ENCODE assay signal across 8 cellular contexts in genomic region chr17:59330314-59330942, GRCh38. TPM values are rescaled to one million over a fixed set of nuclear protein-coding genes. Genes with fewer than 3 reads are reported as not detected.
DNase-seq lines count a peak whose midpoint lies in the region; ATAC-seq, FAIRE-seq and TF ChIP-seq lines count a peak whose summit lies in the region.

No MANE protein-coding gene starts in this region.

- peaks cover 0 to 2% of the 10 kb centered on the region in 2 donors for H3K36me3 Mint-ChIP-seq in activated T-cell treated with anti-CD3 and anti-CD28 coated beads, Interleukin-2, amount 50 U/mL, for 72 hours (ENCODE audit: insufficient read depth in 2 of 2)
- H3K36me3 Mint-ChIP-seq in activated T-cell treated with anti-CD3 and anti-CD28 coated beads, Interleukin-2, amount 50 U/mL, for 24 hours (ENCODE audit: low read depth), result peaks cover 3% of the 10 kb centered on the region
- H3K36me3 Mint-ChIP-seq in astrocyte (ENCODE audit: low read depth, unreplicated experiment), result no peaks in the 10 kb centered on the region
- no peaks in the 10 kb centered on the region for H3K36me3 Mint-ChIP-seq in stimulated activated naive B cell treated with anti-CD40 and anti-IgM and Interleukin-4, amounts not matched to agents 10 μg/mL and 1 μg/mL and 100 μg/mL, for 72 hours

- peaks cover 3% of the 10 kb centered on the region for H3K79me2 ChIP-seq in astrocyte (ENCODE audit: insufficient read depth, low read length)

- H3K4me1 Mint-ChIP-seq in activated T-cell treated with anti-CD3 and anti-CD28 coated beads, Interleukin-2, amount 50 U/mL, for 72 hours (ENCODE audit: low read depth), result peaks cover 53% of the 10 kb centered on the region
- H3K4me1 Mint-ChIP-seq in activated T-cell treated with anti-CD3 and anti-CD28 coated beads, Interleukin-2, amount 50 U/mL, for 24 hours (ENCODE audit: low read depth), result peaks cover 72% of the 10 kb centered on the region
- H3K4me1 Mint-ChIP-seq in astrocyte (ENCODE audit: low read depth, unreplicated experiment), result peaks cover 51% of the 10 kb centered on the region
- H3K4me1 Mint-ChIP-seq in stimulated activated naive B cell treated with anti-CD40 and anti-IgM and Interleukin-4, amounts not matched to agents 10 μg/mL and 1 μg/mL and 100 μg/mL, for 72 hours, result peaks cover 29 to 59% of the 10 kb centered on the region in 2 donors

- no peak overlapping the region for H3K27ac ChIP-seq in astrocyte (ENCODE audit: low read depth, low read length)

- no peak overlapping the region for H3K27ac Mint-ChIP-seq in activated T-cell treated with anti-CD3 and anti-CD28 coated beads, Interleukin-2, amount 50 U/mL, for 72 hours
- no peak overlapping the region for H3K27ac Mint-ChIP-seq in activated T-cell treated with anti-CD3 and anti-CD28 coated beads, Interleukin-2, amount 50 U/mL, for 24 hours
- peak overlapping the region; percentile 20 for H3K27ac Mint-ChIP-seq in astrocyte (ENCODE audit: unreplicated experiment)
- peak overlapping the region; percentile 1 for H3K27ac Mint-ChIP-seq in stimulated activated naive B cell treated with anti-CD40 and anti-IgM and Interleukin-4, amounts not matched to agents 10 μg/mL and 1 μg/mL and 100 μg/mL, for 72 hours

- no peak for TF ChIP-seq CTCF in astrocyte (IDR thresholded peaks at IDR 0.05; ENCODE audit: insufficient read depth, low read depth, low read length)

- no peak overlapping the region for H3K4me3 ChIP-seq in astrocyte (ENCODE audit: insufficient read depth, low read depth, low read length)

- H2AFZ ChIP-seq in astrocyte (ENCODE audit: low read depth, low read length), result no peak overlapping the region

- H3K9me3 Mint-ChIP-seq in activated T-cell treated with anti-CD3 and anti-CD28 coated beads, Interleukin-2, amount 50 U/mL, for 72 hours, result no peaks in the 10 kb centered on the region
- no peaks in the 10 kb centered on the region for H3K9me3 Mint-ChIP-seq in activated T-cell treated with anti-CD3 and anti-CD28 coated beads, Interleukin-2, amount 50 U/mL, for 24 hours
- no peaks in the 10 kb centered on the region for H3K9me3 Mint-ChIP-seq in astrocyte (ENCODE audit: unreplicated experiment)
- no peaks in the 10 kb centered on the region for H3K9me3 Mint-ChIP-seq in stimulated activated naive B cell treated with anti-CD40 and anti-IgM and Interleukin-4, amounts not matched to agents 10 μg/mL and 1 μg/mL and 100 μg/mL, for 72 hours

- no peak for DNase-seq in activated T-cell treated with anti-CD3 and anti-CD28 coated beads, Interleukin-2, amount 50 U/mL, for 72 hours
- no peak for DNase-seq in activated T-cell treated with anti-CD3 and anti-CD28 coated beads, Interleukin-2, amount 50 U/mL, for 24 hours
- DNase-seq in astrocyte (ENCODE audit: low read depth), result no peak
- DNase-seq in kidney tubule cell (ENCODE audit: low spot score), result peak; percentile 92
- no peak for DNase-seq in stimulated activated naive B cell treated with anti-CD40 and anti-IgM and Interleukin-4, amounts not matched to agents 10 μg/mL and 1 μg/mL and 100 μg/mL, for 72 hours
- no peak for DNase-seq in NOMO-1 treated with DMSO at 0.1 percent for 48 hours (lab: John Stamatoyannopoulos, UW; ENCODE audit: unreplicated experiment)
- no peak for DNase-seq in middle frontal gyrus (ENCODE audit: extremely low spot score, low spot score)

- no peaks in the 10 kb centered on the region for H3K36me3 ChIP-seq in astrocyte (ENCODE audit: insufficient read depth, low read length)

- H3K9ac ChIP-seq in astrocyte (ENCODE audit: low read length), result peak overlapping the region; percentile 14

- peak overlapping the region; percentile 5 for H3K4me2 ChIP-seq in astrocyte (ENCODE audit: low read length)

- no peaks in the 10 kb centered on the region for H3K9me3 ChIP-seq in astrocyte (ENCODE audit: insufficient read depth, low read depth, low read length)

- ATAC-seq in activated T-cell treated with anti-CD3 and anti-CD28 coated beads, Interleukin-2, amount 50 U/mL, for 72 hours (replicated peaks in 1 of 2), result no peak
- ATAC-seq in stimulated activated naive B cell treated with anti-CD40 and anti-IgM and Interleukin-4, amounts not matched to agents 10 μg/mL and 1 μg/mL and 100 μg/mL, for 72 hours (replicated peaks), result no peak
- ATAC-seq in GM19463 (IDR thresholded peaks at IDR 0.05; ENCODE audit: unreplicated experiment), result no peak

- H4K20me1 ChIP-seq in astrocyte (ENCODE audit: insufficient read depth, low read length), result peaks cover 30% of the 10 kb centered on the region

- FAIRE-seq in astrocyte (lab: Jason Lieb, UNC), result no peak

- H3K4me3 Mint-ChIP-seq in activated T-cell treated with anti-CD3 and anti-CD28 coated beads, Interleukin-2, amount 50 U/mL, for 72 hours, result peak overlapping the region; percentile 52 to 62
- H3K4me3 Mint-ChIP-seq in activated T-cell treated with anti-CD3 and anti-CD28 coated beads, Interleukin-2, amount 50 U/mL, for 24 hours, result no peak overlapping the region
- H3K4me3 Mint-ChIP-seq in astrocyte (ENCODE audit: unreplicated experiment), result peak overlapping the region; percentile 69
- peak overlapping the region; percentile 2 to 37 for H3K4me3 Mint-ChIP-seq in stimulated activated naive B cell treated with anti-CD40 and anti-IgM and Interleukin-4, amounts not matched to agents 10 μg/mL and 1 μg/mL and 100 μg/mL, for 72 hours

- H3K27me3 ChIP-seq in astrocyte (ENCODE audit: insufficient read depth, low read length), result peaks cover 23% of the 10 kb centered on the region

- no peaks in the 10 kb centered on the region for H3K27me3 Mint-ChIP-seq in activated T-cell treated with anti-CD3 and anti-CD28 coated beads, Interleukin-2, amount 50 U/mL, for 72 hours (ENCODE audit: low read depth)
- H3K27me3 Mint-ChIP-seq in activated T-cell treated with anti-CD3 and anti-CD28 coated beads, Interleukin-2, amount 50 U/mL, for 24 hours, result no peaks in the 10 kb centered on the region
- H3K27me3 Mint-ChIP-seq in astrocyte (ENCODE audit: low read depth, unreplicated experiment), result no peaks in the 10 kb centered on the region
- no peaks in the 10 kb centered on the region for H3K27me3 Mint-ChIP-seq in stimulated activated naive B cell treated with anti-CD40 and anti-IgM and Interleukin-4, amounts not matched to agents 10 μg/mL and 1 μg/mL and 100 μg/mL, for 72 hours

- H3K4me1 ChIP-seq in astrocyte (ENCODE audit: insufficient read depth, low read length), result peaks cover 19% of the 10 kb centered on the region

RNA-seq across cellular contexts. Expression of gene YPEL2, which starts 1.0 kb away (rescaled TPM):
- 10 to 100 TPM; 13.4 to 18.9 TPM for total RNA-seq in activated T-cell treated with anti-CD3 and anti-CD28 coated beads, Interleukin-2, amount 50 U/mL, for 72 hours
- 36.2 and 41.1 TPM in 2 replicates for total RNA-seq in astrocyte

Comparison
In these comparisons a context has a peak if more than half of its experiments do, and no peak if none do; other contexts are left out.
1. H3K27ac Mint-ChIP-seq: peak in astrocyte (single experiment) and stimulated activated naive B cell treated with anti-CD40 and anti-IgM and Interleukin-4, amounts not matched to agents 10 μg/mL and 1 μg/mL and 100 μg/mL, for 72 hours (single experiment); none in activated T-cell treated with anti-CD3 and anti-CD28 coated beads, Interleukin-2, amount 50 U/mL, for 72 hours (single experiment) and activated T-cell treated with anti-CD3 and anti-CD28 coated beads, Interleukin-2, amount 50 U/mL, for 24 hours (single experiment).